ENCODE assay signal across 8 cellular contexts in genomic region chr14:69398053-69398817, GRCh38. TPM values are rescaled to one million over a fixed set of nuclear protein-coding genes. Genes with fewer than 3 reads are reported as not detected.
DNase-seq lines count a peak whose midpoint lies in the region; ATAC-seq, FAIRE-seq and TF ChIP-seq lines count a peak whose summit lies in the region.

ERH (minus strand) TSS chr14:69398299; CDS start chr14:69398233, 66 bp downstream.
SLC39A9 (plus strand) TSS chr14:69398692; CDS start chr14:69399370, 678 bp downstream.

- TF ChIP-seq CTCF in esophagus muscularis mucosa (IDR thresholded peaks at IDR 0.05) = no peak

- no peaks in the 10 kb centered on the region for H3K27me3 ChIP-seq in esophagus muscularis mucosa
- H3K27me3 ChIP-seq in muscle layer of duodenum (ENCODE audit: low read depth, low read length) = no peaks in the 10 kb centered on the region

- no peak for TF ChIP-seq EP300 in esophagus muscularis mucosa (IDR thresholded peaks at IDR 0.05)

- H3K4me3 ChIP-seq in esophagus muscularis mucosa (peak within 1 kb of the TSS; percentile 77 to 90 (median 82)), muscle layer of duodenum (ENCODE audit: low read depth in 1 of 2, low read length in 2 of 2) (peak within 1 kb of the TSS; percentile 96 to 99)

- peak within 1 kb of the TSS; percentile 94 to 99 for H3K4me3 Mint-ChIP-seq in activated T-cell treated with anti-CD3 and anti-CD28 coated beads, Interleukin-2, amount 50 U/mL, for 72 hours

- peak; percentile 84 for ATAC-seq in GM21786 (IDR thresholded peaks at IDR 0.05; ENCODE audit: unreplicated experiment)
- ATAC-seq in activated T-cell treated with anti-CD3 and anti-CD28 coated beads, Interleukin-2, amount 50 U/mL, for 72 hours (replicated peaks in 1 of 2) = peak; percentile 90 to 92

- no peaks in the 10 kb centered on the region for H3K9me3 Mint-ChIP-seq in activated T-cell treated with anti-CD3 and anti-CD28 coated beads, Interleukin-2, amount 50 U/mL, for 72 hours

- peak within 1 kb of the TSS; percentile 100 for H3K27ac Mint-ChIP-seq in activated T-cell treated with anti-CD3 and anti-CD28 coated beads, Interleukin-2, amount 50 U/mL, for 72 hours

- intact Hi-C loops in esophagus muscularis mucosa (cut with DNase I) = loop anchor here (10.0 kb wide), 2 partner anchors 263 to 377 kb away; no protein-coding TSS in a partner anchor

- TF ChIP-seq POLR2A in esophagus muscularis mucosa (IDR thresholded peaks at IDR 0.05; ENCODE audit: low read depth) = no peak

- no peaks in the 10 kb centered on the region for H3K9me3 ChIP-seq in KOPT-K1 (ENCODE audit: insufficient read depth, low read length, poor library complexity, severe bottlenecking)
- H3K9me3 ChIP-seq in esophagus muscularis mucosa = no peaks in the 10 kb centered on the region
- H3K9me3 ChIP-seq in muscle layer of duodenum (ENCODE audit: control insufficient read depth in 1 of 2, low read length in 2 of 2) = no peaks in the 10 kb centered on the region

- H3K36me3 Mint-ChIP-seq in activated T-cell treated with anti-CD3 and anti-CD28 coated beads, Interleukin-2, amount 50 U/mL, for 72 hours (ENCODE audit: insufficient read depth in 2 of 2) = peaks cover 14 to 30% of the 10 kb centered on the region in 2 donors

- H3K36me3 ChIP-seq in KOPT-K1 (ENCODE audit: insufficient read depth, low read length) (peaks cover 40% of the 10 kb centered on the region), esophagus muscularis mucosa (peaks cover 18 to 33% (median 32%) of the 10 kb centered on the region in 4 donors), muscle layer of duodenum (ENCODE audit: control insufficient read depth in 1 of 2, insufficient read depth in 2 of 2, low read length in 2 of 2) (peaks cover 29 to 34% of the 10 kb centered on the region in 2 donors)

- H3K27me3 Mint-ChIP-seq in activated T-cell treated with anti-CD3 and anti-CD28 coated beads, Interleukin-2, amount 50 U/mL, for 72 hours (ENCODE audit: low read depth) = no peaks in the 10 kb centered on the region

- peaks cover 43 to 77% (median 67%) of the 10 kb centered on the region in 4 donors for H3K4me1 ChIP-seq in esophagus muscularis mucosa
- H3K4me1 ChIP-seq in muscle layer of duodenum (ENCODE audit: control insufficient read depth in 1 of 2, insufficient read depth in 2 of 2, low read length in 2 of 2) = peaks cover 32 to 60% of the 10 kb centered on the region in 2 donors

- DNase-seq in DMS79 (lab: John Stamatoyannopoulos, UW) = peak; percentile 99
- peak; percentile 86 for DNase-seq in RCC 7860 (ENCODE audit: low spot score)
- peak; percentile 93 to 95 for DNase-seq in activated T-cell treated with anti-CD3 and anti-CD28 coated beads, Interleukin-2, amount 50 U/mL, for 72 hours
- DNase-seq in esophagus muscularis mucosa (ENCODE audit: extremely low spot score) = peak; percentile 99
- DNase-seq in stimulated activated CD8-positive, alpha-beta memory T cell treated with anti-CD3 and anti-CD28 coated beads, Interleukin-7, amount 100 ng/mL, for 4 hours (ENCODE audit: low read depth in 2 of 2) = peak; percentile 89 to 93

- under 1% methylated on average over 47 of the region's 53 CpGs for WGBS in esophagus muscularis mucosa

- peak; percentile 27 for FAIRE-seq in RCC 7860 (lab: Jason Lieb, UNC)

- H3K27ac ChIP-seq in KOPT-K1 (ENCODE audit: low read depth, low read length, poor library complexity, severe bottlenecking) (peak within 1 kb of the TSS; percentile 93), esophagus muscularis mucosa (replicated peaks in 1 of 4) (peak within 1 kb of the TSS; percentile 91 to 93 (median 92)), muscle layer of duodenum (ENCODE audit: low read length) (peak within 1 kb of the TSS; percentile 99)

- H3K4me1 Mint-ChIP-seq in activated T-cell treated with anti-CD3 and anti-CD28 coated beads, Interleukin-2, amount 50 U/mL, for 72 hours (ENCODE audit: low read depth) = peaks cover 70% of the 10 kb centered on the region

RNA-seq across cellular contexts. Expression of gene ERH, which starts in this region (rescaled TPM):
- 100 to 1,000 TPM; 215 to 231 TPM for total RNA-seq in activated T-cell treated with anti-CD3 and anti-CD28 coated beads, Interleukin-2, amount 50 U/mL, for 72 hours
- total RNA-seq in esophagus muscularis mucosa = 10 to 100 TPM; 43.1 to 92.6 (median 64.2) TPM

RNA-seq across cellular contexts. Expression of gene SLC39A9, which starts in this region (rescaled TPM):
- total RNA-seq in activated T-cell treated with anti-CD3 and anti-CD28 coated beads, Interleukin-2, amount 50 U/mL, for 72 hours = 10 to 100 TPM; 85.8 to 93.3 TPM
- total RNA-seq in esophagus muscularis mucosa = 10 to 100 TPM; 37.6 to 46.3 (median 42.3) TPM

Comparison
In these comparisons a context has a peak if more than half of its experiments do, and no peak if none do; other contexts are left out.
1. Peak in every context shown above with its lines: DNase-seq, ATAC-seq, H3K4me3 ChIP-seq and H3K27ac ChIP-seq.